28 cellular contexts compared by ENCODE assay signal in the genomic region with DNA sequence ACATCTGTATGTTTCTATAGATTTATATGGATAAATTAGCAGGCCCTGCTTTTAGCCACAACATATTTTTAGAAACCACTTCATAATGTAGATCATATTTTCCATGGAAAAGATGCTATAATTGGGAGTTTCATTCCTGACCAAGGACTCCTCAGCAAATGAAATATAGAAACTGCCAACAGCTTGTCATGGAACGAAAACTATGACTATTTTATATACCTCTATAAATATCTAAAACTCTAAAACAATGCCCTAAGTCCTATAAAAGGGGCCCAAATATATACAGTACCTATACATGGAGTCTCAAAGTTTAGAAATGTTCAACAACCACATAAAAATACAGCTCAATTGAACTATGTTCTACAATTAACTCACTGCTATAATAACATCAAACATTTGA.
"Had no signal": no experiment of that assay in that cellular context is flagged by ENCODE, and none has a peak within 500 bp of the region (broad histone marks: within the 10 kb centered on the region; RNA-seq: fewer than 3 reads in every experiment).

No MANE protein-coding gene starts in this region.

- DNase-seq: activated CD4-positive, alpha-beta T cell treated with anti-CD3 and anti-CD28 coated beads, Interleukin-2, amount 50 U/mL, for 1 hour; activated CD8-positive, alpha-beta memory T cell treated with anti-CD3 and anti-CD28 coated beads for 24 hours; activated effector memory CD4-positive, alpha-beta T cell treated with anti-CD3 and anti-CD28 coated beads, Interleukin-2, amount 50 U/mL, for 16 hours; activated naive CD4-positive, alpha-beta T cell treated with Interleukin-2 at 50 U/mL for 16 hours; activated T-cell treated with anti-CD3 and anti-CD28 coated beads, Interleukin-2, amount 50 U/mL, for 72 hours; adrenal gland; anterior cingulate cortex; caudate nucleus; Karpas-422; MM.1S; NCI-H1105; NCI-H1436; NCI-H1694 treated with DMSO at 0.1 percent for 48 hours; NCI-H2029 treated with DMSO at 0.1 percent for 48 hours; NCI-H345; NCI-H510A; NCI-H526 treated with DMSO at 0.1 percent for 48 hours; NCI-H82; NK-92 treated with Interleukin-12 subunit alpha and Interleukin-12 subunit beta, amount 100 ng/mL, for 24 hours; OCI-M1; Peyer's patch; SHP77 had no signal

- H3K27me3 ChIP-seq: adrenal gland, breast epithelium, Peyer's patch, SJSA1 had no signal

- H3K36me3 ChIP-seq: adrenal gland, breast epithelium, Peyer's patch, SJSA1 had no signal

- FAIRE-seq: K562 had no signal

- H3K27ac Mint-ChIP-seq: activated naive CD4-positive, alpha-beta T cell treated with anti-CD3 and anti-CD28 coated beads, Interleukin-2, amount 50 U/mL, for 72 hours; activated T-cell treated with anti-CD3 and anti-CD28 coated beads, Interleukin-2, amount 50 U/mL, for 72 hours; T-helper 1 cell treated with Interleukin-12 subunit alpha and Interleukin-12 subunit beta and Interleukin-4 antibody, amounts not matched to agents 30 μg/mL and 1 μg/mL, for 36 hours had no signal

- H3K4me1 ChIP-seq: adrenal gland, breast epithelium, Peyer's patch, SJSA1 had no signal

- H3K9me3 Mint-ChIP-seq: T-helper 1 cell treated with Interleukin-12 subunit alpha and Interleukin-12 subunit beta and Interleukin-4 antibody, amounts not matched to agents 30 μg/mL and 1 μg/mL, for 36 hours had no signal

- H3K4me3 Mint-ChIP-seq: activated T-cell treated with anti-CD3 and anti-CD28 coated beads, Interleukin-2, amount 50 U/mL, for 72 hours; T-helper 1 cell treated with Interleukin-12 subunit alpha and Interleukin-12 subunit beta and Interleukin-4 antibody, amounts not matched to agents 30 μg/mL and 1 μg/mL, for 36 hours had no signal

- H3K27ac ChIP-seq: adrenal gland, breast epithelium, Peyer's patch, SJSA1 had no signal

- H3K9me3 ChIP-seq: adrenal gland, breast epithelium, Peyer's patch, SJSA1 had no signal

- H3K4me3 ChIP-seq: adrenal gland, breast epithelium, K562, Peyer's patch, SJSA1 had no signal

- ATAC-seq: activated CD4-positive, CD25-positive, alpha-beta regulatory T cell treated with anti-CD3 and anti-CD28 coated beads, Interleukin-2, amount 50 U/mL, for 24 hours; activated naive CD4-positive, alpha-beta T cell treated with anti-CD3 and anti-CD28 coated beads, Interleukin-2, amount 50 U/mL, for 72 hours; activated T-cell treated with anti-CD3 and anti-CD28 coated beads, Interleukin-2, amount 50 U/mL, for 72 hours; K562 had no signal
